Comparison of ENCODE assay signal across 14 cellular contexts in the genomic region with DNA sequence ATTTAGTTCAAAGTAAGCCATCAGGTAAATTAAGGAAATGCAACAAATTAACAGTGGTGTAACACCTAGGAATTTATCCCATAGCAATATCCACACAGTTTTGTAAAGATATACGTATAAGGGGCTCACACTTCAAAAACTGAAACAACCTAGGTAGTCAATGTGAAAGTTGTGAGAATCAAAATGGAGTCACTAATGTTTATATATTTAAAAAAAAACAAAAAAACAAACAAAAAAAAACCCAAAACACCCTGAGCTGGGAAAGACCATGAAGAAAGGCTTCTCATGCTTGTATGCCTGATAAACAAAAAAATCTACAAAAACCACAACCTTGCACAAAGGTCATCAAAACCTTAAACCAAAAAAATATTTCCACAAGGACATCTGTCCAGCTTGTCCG. TPM values are rescaled to one million over a fixed set of nuclear protein-coding genes. Genes with fewer than 3 reads are reported as not detected.
A peak's percentile ranks its signal among the peaks of the same experiment; 100 is the strongest.
DNase-seq lines count a peak whose midpoint lies in the region; ATAC-seq and TF ChIP-seq lines count a peak whose summit lies in the region.
"Had no signal": no experiment of that assay in that cellular context is flagged by ENCODE, and none has a peak within 500 bp of the region (broad histone marks: within the 10 kb centered on the region; RNA-seq: fewer than 3 reads in every experiment).

No MANE protein-coding gene starts in this region.

- H3K27me3 Mint-ChIP-seq in activated naive CD8-positive, alpha-beta T cell: no peaks in the 10 kb centered on the region
- H3K27me3 Mint-ChIP-seq in activated naive CD8-positive, alpha-beta T cell treated with anti-CD3 and anti-CD28 coated beads, Interleukin-2, amount 50 U/mL, for 24 hours: no peaks in the 10 kb centered on the region
- H3K27me3 Mint-ChIP-seq in endodermal cell (ENCODE audit: insufficient read depth): no peaks in the 10 kb centered on the region
- H3K27me3 Mint-ChIP-seq: B cell had no signal

- H3K27ac ChIP-seq in adrenal gland (peak overlapping the region in 3 of 5 donors; percentile 28 to 66 (median 49)), endodermal cell (ENCODE audit: low read depth, low read length) (no peak overlapping the region)
- H3K27ac ChIP-seq: BLaER1 treated with 17β-estradiol and CSF1 and Interleukin-3, amounts not matched to agents 10 nM and 100 nM had no signal

- no peak overlapping the region for H3K4me3 Mint-ChIP-seq in activated naive CD8-positive, alpha-beta T cell
- H3K4me3 Mint-ChIP-seq in activated naive CD8-positive, alpha-beta T cell treated with anti-CD3 and anti-CD28 coated beads, Interleukin-2, amount 50 U/mL, for 24 hours: no peak overlapping the region
- H3K4me3 Mint-ChIP-seq in endodermal cell: no peak overlapping the region
- H3K4me3 Mint-ChIP-seq: B cell; CD8-positive, alpha-beta T cell; H9 had no signal

- peaks cover 26 to 44% of the 10 kb centered on the region in 2 donors for H3K4me1 ChIP-seq in adrenal gland (replicated peaks in 1 of 2)
- H3K4me1 ChIP-seq in endodermal cell (ENCODE audit: control insufficient read depth, insufficient read depth, low read length): no peaks in the 10 kb centered on the region

- H3K9me3 ChIP-seq in adrenal gland (replicated peaks in 1 of 3) (no peaks in the 10 kb centered on the region), endodermal cell (ENCODE audit: control insufficient read depth, low read length) (no peaks in the 10 kb centered on the region)
- H3K9me3 ChIP-seq: BLaER1 treated with 17β-estradiol and CSF1 and Interleukin-3, amounts not matched to agents 10 nM and 100 nM had no signal

- intact Hi-C loops in adrenal gland (cut with DNase I): no loop called here

- peaks cover 0 to 51% of the 10 kb centered on the region in 2 donors for H3K36me3 ChIP-seq in adrenal gland (replicated peaks in 1 of 2)
- H3K36me3 ChIP-seq in endodermal cell (ENCODE audit: control insufficient read depth, insufficient read depth, low read length): peaks cover 93% of the 10 kb centered on the region

- TF ChIP-seq POLR2A in adrenal gland (IDR thresholded peaks at IDR 0.05): no peak

- peaks cover 22% of the 10 kb centered on the region for H3K36me3 Mint-ChIP-seq in activated naive CD8-positive, alpha-beta T cell
- peaks cover 49% of the 10 kb centered on the region for H3K36me3 Mint-ChIP-seq in activated naive CD8-positive, alpha-beta T cell treated with anti-CD3 and anti-CD28 coated beads, Interleukin-2, amount 50 U/mL, for 24 hours (ENCODE audit: low read depth)
- peaks cover 73% of the 10 kb centered on the region for H3K36me3 Mint-ChIP-seq in endodermal cell (ENCODE audit: low read depth)

- 40 to 61% (median 50%) methylated on average over 2 of the region's 2 CpGs for WGBS in adrenal gland, 4 donors
- 96 to 100% methylated on average over 1 to 2 of the region's 2 CpGs for WGBS in endodermal cell (ENCODE audit: insufficient coverage in 1 of 2, insufficient read length in 1 of 2), 2 experiments

- H3K9me3 Mint-ChIP-seq in activated naive CD8-positive, alpha-beta T cell (ENCODE audit: low read depth): no peaks in the 10 kb centered on the region
- H3K9me3 Mint-ChIP-seq in activated naive CD8-positive, alpha-beta T cell treated with anti-CD3 and anti-CD28 coated beads, Interleukin-2, amount 50 U/mL, for 24 hours: no peaks in the 10 kb centered on the region
- no peaks in the 10 kb centered on the region for H3K9me3 Mint-ChIP-seq in endodermal cell
- H3K9me3 Mint-ChIP-seq: CD8-positive, alpha-beta T cell; H9 had no signal

- H3K4me1 Mint-ChIP-seq in activated naive CD8-positive, alpha-beta T cell (ENCODE audit: low read depth): peaks cover 25% of the 10 kb centered on the region
- H3K4me1 Mint-ChIP-seq in activated naive CD8-positive, alpha-beta T cell treated with anti-CD3 and anti-CD28 coated beads, Interleukin-2, amount 50 U/mL, for 24 hours: no peaks in the 10 kb centered on the region
- peaks cover 10% of the 10 kb centered on the region for H3K4me1 Mint-ChIP-seq in endodermal cell
- H3K4me1 Mint-ChIP-seq: H9 had no signal

- TF ChIP-seq CTCF in adrenal gland (IDR thresholded peaks at IDR 0.05) (no peak), endodermal cell (conservative IDR thresholded peaks at IDR 0.05) (no peak)

- ATAC-seq in activated naive CD8-positive, alpha-beta T cell treated with anti-CD3 and anti-CD28 coated beads, Interleukin-2, amount 50 U/mL, for 24 hours: no peak
- ATAC-seq: CD8-positive, alpha-beta T cell; GM12878 had no signal

- no peaks in the 10 kb centered on the region for H3K27me3 ChIP-seq in adrenal gland
- no peaks in the 10 kb centered on the region for H3K27me3 ChIP-seq in endodermal cell (ENCODE audit: control insufficient read depth, insufficient read depth, low read length, poor library complexity, severe bottlenecking)
- H3K27me3 ChIP-seq: BLaER1 treated with 17β-estradiol and CSF1 and Interleukin-3, amounts not matched to agents 10 nM and 100 nM had no signal

- no peak overlapping the region for H3K9ac ChIP-seq in endodermal cell (ENCODE audit: extremely low read depth, low read length, poor library complexity, severe bottlenecking)
- H3K9ac ChIP-seq: BLaER1 treated with 17β-estradiol and CSF1 and Interleukin-3, amounts not matched to agents 10 nM and 100 nM had no signal

- H3K4me3 ChIP-seq in adrenal gland (no peak overlapping the region), endodermal cell (ENCODE audit: low read length) (no peak overlapping the region)
- H3K4me3 ChIP-seq: BLaER1 treated with 17β-estradiol and CSF1 and Interleukin-3, amounts not matched to agents 10 nM and 100 nM; GM12878 had no signal

- peak overlapping the region; percentile 61 for H3K27ac Mint-ChIP-seq in activated naive CD8-positive, alpha-beta T cell
- no peak overlapping the region for H3K27ac Mint-ChIP-seq in activated naive CD8-positive, alpha-beta T cell treated with anti-CD3 and anti-CD28 coated beads, Interleukin-2, amount 50 U/mL, for 24 hours
- H3K27ac Mint-ChIP-seq in endodermal cell: peak overlapping the region; percentile 15
- H3K27ac Mint-ChIP-seq: B cell; CD8-positive, alpha-beta T cell; H9 had no signal

- DNase-seq in activated naive CD8-positive, alpha-beta T cell treated with anti-CD3 and anti-CD28 coated beads, Interleukin-2, amount 50 U/mL, for 24 hours: no peak
- DNase-seq in adrenal gland: no peak
- DNase-seq in endodermal cell: no peak
- DNase-seq in anterior cingulate cortex (lab: John Stamatoyannopoulos, UW): no peak
- DNase-seq in NCI-H69 (lab: John Stamatoyannopoulos, UW): no peak
- DNase-seq in NCI-H82 treated with DMSO at 0.1 percent for 48 hours (lab: John Stamatoyannopoulos, UW; ENCODE audit: unreplicated experiment): no peak
- DNase-seq: Calu3; CD8-positive, alpha-beta T cell; DMS79 treated with DMSO at 0.1 percent for 48 hours; H9 had no signal

RNA-seq across cellular contexts. Expression of a gene that starts 35.4 kb away (rescaled TPM):
- 100 to 1,000 TPM in 1 of 8 donors, 10 to 100 TPM in 7; 42.5 to 158 (median 92.1) TPM for total RNA-seq in adrenal gland
- polyA plus RNA-seq in adrenal gland: 100 to 1,000 TPM in 1 of 3 donors, 10 to 100 TPM in 1, 1 to 10 TPM in 1; 9.7 to 107 (median 14.6) TPM
- total RNA-seq in endodermal cell: 100 to 1,000 TPM; 107 to 108 TPM
- 57.1 TPM for polyA plus RNA-seq in endodermal cell (2013, experiment 1 of 2)
- 64.4 TPM for polyA plus RNA-seq in endodermal cell (2013, experiment 2 of 2)

RNA-seq across cellular contexts. Expression of a gene that starts 54.5 kb away (rescaled TPM):
- 1 to 10 TPM in 3 of 8 donors, under 1 TPM in 3, not detected in 2; 0.39 to 1.7 (median 1.1) TPM for total RNA-seq in adrenal gland
- 1 to 10 TPM in 2 of 3 donors, under 1 TPM in 1; 0.57 to 3.1 (median 1.8) TPM for polyA plus RNA-seq in adrenal gland
- under 1 TPM; 0.92 to 0.95 TPM for total RNA-seq in endodermal cell
- polyA plus RNA-seq in endodermal cell (2013, experiment 1 of 2): 1.9 TPM
- 0.91 TPM for polyA plus RNA-seq in endodermal cell (2013, experiment 2 of 2)
